Comparison of ENCODE assay signal across 15 cellular contexts in the genomic region with DNA sequence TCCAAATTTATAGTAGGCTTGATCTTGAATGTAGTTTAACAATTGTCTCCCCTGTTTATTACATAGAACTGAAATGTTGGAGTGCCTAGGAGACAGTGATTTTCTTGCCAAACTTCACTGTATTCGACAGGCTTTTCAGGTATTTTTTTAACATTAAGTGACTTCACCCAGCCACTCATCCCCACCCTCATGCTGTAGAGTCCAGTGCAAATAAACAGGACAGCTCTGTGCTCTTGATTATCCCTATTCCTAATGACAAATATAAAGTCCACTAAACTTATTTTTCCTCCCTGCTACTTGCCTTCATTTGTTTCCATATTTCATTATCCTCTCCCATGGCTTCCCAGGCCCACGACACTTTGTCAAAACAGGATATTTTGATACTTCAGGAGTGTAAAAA. TPM values are rescaled to one million over a fixed set of nuclear protein-coding genes. Genes with fewer than 3 reads are reported as not detected.
A peak's percentile ranks its signal among the peaks of the same experiment; 100 is the strongest.
DNase-seq lines count a peak whose midpoint lies in the region; ATAC-seq, FAIRE-seq and TF ChIP-seq lines count a peak whose summit lies in the region.
"Had no signal": no experiment of that assay in that cellular context is flagged by ENCODE, and none has a peak within 500 bp of the region (broad histone marks: within the 10 kb centered on the region; RNA-seq: fewer than 3 reads in every experiment).

No MANE protein-coding gene starts in this region.

- DNase-seq in right lobe of liver (no peak), HepG2 (ENCODE audit: low spot score) (no peak), endodermal cell (no peak), ascending aorta (ENCODE audit: low spot score in 2 of 2) (no peak), NK-92 (lab: John Stamatoyannopoulos, UW; ENCODE audit: unreplicated experiment) (no peak)
- DNase-seq in stimulated activated effector memory CD8-positive, alpha-beta T cell treated with anti-CD3 and anti-CD28 coated beads, Interleukin-12 subunit alpha, Interleukin-12 subunit beta, amount 100 ng/mL, for 72 hours (ENCODE audit: low spot score in 2 of 2): no peak
- DNase-seq: BE2C; C1 segment of cervical spinal cord; CD4-positive, CD25-positive, alpha-beta regulatory T cell; CD8-positive, alpha-beta memory T cell; COR-L47; GM23248 had no signal

- 78% methylated on average over 2 of the region's 2 CpGs for WGBS in right lobe of liver (ENCODE audit: insufficient coverage, low coverage, low lambda C conversion rate, missing lambda C conversion rate)
- WGBS in HepG2 (ENCODE audit: low lambda C conversion rate): 96% methylated on average over 2 of the region's 2 CpGs
- 63 to 97% methylated on average over 1 to 2 of the region's 2 CpGs for WGBS in endodermal cell (ENCODE audit: insufficient coverage in 1 of 2, insufficient read length in 1 of 2), 2 experiments

- H3K27me3 ChIP-seq in right lobe of liver: no peaks in the 10 kb centered on the region
- no peaks in the 10 kb centered on the region for H3K27me3 ChIP-seq in HepG2 (ENCODE audit: control insufficient read depth in 1 of 2, insufficient read depth in 2 of 2, low read length in 2 of 2)
- H3K27me3 ChIP-seq in endodermal cell (ENCODE audit: control insufficient read depth, insufficient read depth, low read length, poor library complexity, severe bottlenecking): no peaks in the 10 kb centered on the region
- no peaks in the 10 kb centered on the region for H3K27me3 ChIP-seq in ascending aorta
- H3K27me3 ChIP-seq: BE2C had no signal

- H3K4me3 ChIP-seq in right lobe of liver: no peak overlapping the region
- no peak overlapping the region for H3K4me3 ChIP-seq in HepG2 (replicated peaks in 1 of 3; ENCODE audit: insufficient read depth in 1 of 3, low read depth in 2 of 3, low read length in 3 of 3)
- H3K4me3 ChIP-seq in endodermal cell (ENCODE audit: low read length): no peak overlapping the region
- H3K4me3 ChIP-seq in ascending aorta: no peak overlapping the region
- H3K4me3 ChIP-seq: GM23248, HAP-1 had no signal

- no peaks in the 10 kb centered on the region for H3K79me2 ChIP-seq in HepG2 (ENCODE audit: insufficient read depth, low read length)

- intact Hi-C loops in right lobe of liver (cut with DNase I): no loop called here
- intact Hi-C loops in HepG2 (cut with micrococcal nuclease; ENCODE audit: unreplicated experiment): no loop called here
- intact Hi-C loops in ascending aorta (cut with DNase I): no loop called here

- no peak overlapping the region for H3K4me3 Mint-ChIP-seq in endodermal cell
- H3K4me3 Mint-ChIP-seq in stimulated activated effector memory CD8-positive, alpha-beta T cell treated with anti-CD3 and anti-CD28 coated beads, Interleukin-12 subunit alpha, Interleukin-12 subunit beta, amount 100 ng/mL, for 72 hours: no peak overlapping the region
- H3K4me3 Mint-ChIP-seq: CD4-positive, CD25-positive, alpha-beta regulatory T cell; CD8-positive, alpha-beta memory T cell had no signal

- H3K9me3 Mint-ChIP-seq in endodermal cell: peaks cover 33% of the 10 kb centered on the region
- H3K9me3 Mint-ChIP-seq in stimulated activated effector memory CD8-positive, alpha-beta T cell treated with anti-CD3 and anti-CD28 coated beads, Interleukin-12 subunit alpha, Interleukin-12 subunit beta, amount 100 ng/mL, for 72 hours: peaks cover 11% of the 10 kb centered on the region

- no peak for TF ChIP-seq RAD21 in HepG2 (CRISPR knock-in tag; IDR thresholded peaks at IDR 0.05)

- H3K4me2 ChIP-seq in HepG2 (ENCODE audit: low read depth, low read length): no peak overlapping the region

- no peaks in the 10 kb centered on the region for H4K20me1 ChIP-seq in HepG2 (ENCODE audit: insufficient read depth, low read length)

- H3K27ac ChIP-seq in right lobe of liver (peak overlapping the region in 1 of 3 donors; percentile 6), HepG2 (ENCODE audit: extremely low read length, insufficient read depth, low read length) (no peak overlapping the region), endodermal cell (ENCODE audit: low read depth, low read length) (no peak overlapping the region), ascending aorta (no peak overlapping the region)
- H3K27ac ChIP-seq: GM23248 had no signal

- ATAC-seq in right lobe of liver (peak; percentile 65 to 96 (median 71)), HepG2 (no peak)
- no peak for ATAC-seq in stimulated activated effector memory CD8-positive, alpha-beta T cell treated with anti-CD3 and anti-CD28 coated beads, Interleukin-12 subunit alpha, Interleukin-12 subunit beta, amount 100 ng/mL, for 72 hours

- TF ChIP-seq CTCF in right lobe of liver (IDR thresholded peaks at IDR 0.05) (no peak), HepG2 (CRISPR knock-in tag; IDR thresholded peaks at IDR 0.05) (no peak), endodermal cell (conservative IDR thresholded peaks at IDR 0.05) (no peak), ascending aorta (IDR thresholded peaks at IDR 0.05) (no peak)

- no peak for TF ChIP-seq EP300 in HepG2 (IDR thresholded peaks at IDR 0.05; ENCODE audit: low read depth in 2 of 2, low read length in 2 of 2)
- TF ChIP-seq EP300 in HepG2 (CRISPR knock-in tag; IDR thresholded peaks at IDR 0.05; ENCODE audit: borderline replicate concordance): no peak

- H3K9me3 ChIP-seq in right lobe of liver (no peaks in the 10 kb centered on the region), HepG2 (ENCODE audit: low read length) (no peaks in the 10 kb centered on the region), endodermal cell (ENCODE audit: control insufficient read depth, low read length) (peaks cover 10% of the 10 kb centered on the region), ascending aorta (peaks cover 0 to 8% of the 10 kb centered on the region in 2 donors)
- H3K9me3 ChIP-seq: BE2C, HAP-1 had no signal

- H3K36me3 ChIP-seq in right lobe of liver (peaks cover 0 to 2% (median 0%) of the 10 kb centered on the region in 4 donors), HepG2 (replicated peaks in 1 of 2; ENCODE audit: control insufficient read depth in 1 of 2, insufficient read depth in 2 of 2, low read length in 2 of 2) (0 out of 5 replicates have a peak, but pooled peaks cover 0 to 7% of the 10 kb centered on the region in 2 experiments), endodermal cell (ENCODE audit: control insufficient read depth, insufficient read depth, low read length) (no peaks in the 10 kb centered on the region), ascending aorta (peaks cover 2 to 16% of the 10 kb centered on the region in 2 donors)
- H3K36me3 ChIP-seq: BE2C, HAP-1 had no signal

- POLR2A ChIA-PET in HepG2 (lab: Yijun Ruan, JAX): no interaction called here

- peaks cover 32% of the 10 kb centered on the region for H3K36me3 Mint-ChIP-seq in endodermal cell (ENCODE audit: low read depth)
- peaks cover 47% of the 10 kb centered on the region for H3K36me3 Mint-ChIP-seq in stimulated activated effector memory CD8-positive, alpha-beta T cell treated with anti-CD3 and anti-CD28 coated beads, Interleukin-12 subunit alpha, Interleukin-12 subunit beta, amount 100 ng/mL, for 72 hours

- H3K4me1 Mint-ChIP-seq in endodermal cell: peaks cover 3% of the 10 kb centered on the region
- peaks cover 12% of the 10 kb centered on the region for H3K4me1 Mint-ChIP-seq in stimulated activated effector memory CD8-positive, alpha-beta T cell treated with anti-CD3 and anti-CD28 coated beads, Interleukin-12 subunit alpha, Interleukin-12 subunit beta, amount 100 ng/mL, for 72 hours

- FAIRE-seq in HepG2 (lab: Jason Lieb, UNC): no peak
- FAIRE-seq: D721Med, GM12891 had no signal

- peak overlapping the region; percentile 64 for H3K27ac Mint-ChIP-seq in endodermal cell
- peak overlapping the region; percentile 60 for H3K27ac Mint-ChIP-seq in stimulated activated effector memory CD8-positive, alpha-beta T cell treated with anti-CD3 and anti-CD28 coated beads, Interleukin-12 subunit alpha, Interleukin-12 subunit beta, amount 100 ng/mL, for 72 hours

- no peak overlapping the region for H3K9ac ChIP-seq in HepG2 (ENCODE audit: insufficient read depth, low read depth, low read length)
- no peak overlapping the region for H3K9ac ChIP-seq in endodermal cell (ENCODE audit: extremely low read depth, low read length, poor library complexity, severe bottlenecking)
- H3K9ac ChIP-seq: GM23248 had no signal

- CTCF ChIA-PET in HepG2 (lab: Yijun Ruan, JAX; ENCODE audit: low intra/inter-chr PET ratio, low total read pairs): no interaction called here

- in situ Hi-C loops in HepG2 (cut with HindIII; ENCODE audit: extremely low pct_ligation_motif_present, low pct_unique_long_range_greater_than_20kb): no loop called here

- no TSS peak for BruUV-seq in HepG2 (replicated peaks; lab: Mats Ljungman, UMichigan)

- H3K4me1 ChIP-seq in right lobe of liver: peaks cover 0 to 5% (median 0%) of the 10 kb centered on the region in 4 donors
- no peaks in the 10 kb centered on the region for H3K4me1 ChIP-seq in HepG2 (ENCODE audit: insufficient read depth, low read length)
- no peaks in the 10 kb centered on the region for H3K4me1 ChIP-seq in endodermal cell (ENCODE audit: control insufficient read depth, insufficient read depth, low read length)
- H3K4me1 ChIP-seq in ascending aorta: peaks cover 0 to 11% of the 10 kb centered on the region in 2 donors
- H3K4me1 ChIP-seq: BE2C, HAP-1 had no signal

- no peaks in the 10 kb centered on the region for H3K27me3 Mint-ChIP-seq in endodermal cell (ENCODE audit: insufficient read depth)
- H3K27me3 Mint-ChIP-seq: CD4-positive, CD25-positive, alpha-beta regulatory T cell; CD8-positive, alpha-beta memory T cell had no signal

- H2AFZ ChIP-seq in HepG2 (ENCODE audit: low read length): no peak overlapping the region
- H2AFZ ChIP-seq: GM23248 had no signal

- TF ChIP-seq POLR2A in right lobe of liver (IDR thresholded peaks at IDR 0.05) (no peak), HepG2 (IDR thresholded peaks at IDR 0.05; ENCODE audit: insufficient read depth in 1 of 2, low read depth in 2 of 2, low read length in 2 of 2) (no peak)

RNA-seq across cellular contexts. Expression of a gene that starts 29.2 kb away (rescaled TPM):
- total RNA-seq in right lobe of liver: 1 to 10 TPM in 5 of 6 experiments, under 1 TPM in 1; 0.42 to 3.9 (median 1.9) TPM
- total RNA-seq in HepG2 (2016; rRNA removed; fragmentation: Illumina TruSeq; extraction: Trizol): 0.97 and 1.1 TPM in 2 replicates
- 0.35 and 0.40 TPM in 2 replicates for total RNA-seq in HepG2 (2016; cell fraction: cytosol; rRNA removed; fragmentation: Illumina TruSeq; extraction: Trizol; ENCODE audit: low read depth)
- 1.1 TPM in 2 replicates for total RNA-seq in HepG2 (2016; cell fraction: insoluble cytoplasmic fraction; rRNA removed; fragmentation: Illumina TruSeq; extraction: Trizol)
- total RNA-seq in HepG2 (2016; cell fraction: membrane; rRNA removed; fragmentation: Illumina TruSeq; extraction: Trizol): 0.43 and 0.59 TPM in 2 replicates
- 0.78 and 0.97 TPM in 2 replicates for total RNA-seq in HepG2 (2016; cell fraction: nucleus; rRNA removed; fragmentation: Illumina TruSeq; extraction: Trizol)
- 0.07 and 0.14 TPM in 2 replicates for polyA plus RNA-seq in HepG2 (2011; rRNA removed)
- polyA plus RNA-seq in HepG2 (2011; cell fraction: cytosol; rRNA removed): 0.03 and 0.05 TPM in 2 replicates
- polyA plus RNA-seq in HepG2 (2011; cell fraction: nucleus; rRNA removed): 0.19 and 0.42 TPM in 2 replicates
- 0.29 and 0.50 TPM in 2 replicates for polyA plus RNA-seq in HepG2 (2012)
- 0.18 and 0.24 TPM in 2 replicates for polyA plus RNA-seq in HepG2 (2016; cell fraction: cytosol; fragmentation: Illumina TruSeq; extraction: Trizol; ENCODE audit: low read depth)
- polyA plus RNA-seq in HepG2 (2016; cell fraction: insoluble cytoplasmic fraction; fragmentation: Illumina TruSeq; extraction: Trizol; ENCODE audit: low read depth): 2.6 and 2.9 TPM in 2 replicates
- polyA plus RNA-seq in HepG2 (2016; cell fraction: membrane; fragmentation: Illumina TruSeq; extraction: Trizol; ENCODE audit: low read depth): 0.39 and 0.52 TPM in 2 replicates
- polyA plus RNA-seq in HepG2 (2016; cell fraction: nucleus; fragmentation: Illumina TruSeq; extraction: Trizol; ENCODE audit: insufficient read depth, low read depth): 3.0 and 5.3 TPM in 2 replicates
- polyA minus RNA-seq in HepG2 (2011; rRNA and poly(A)+ RNA removed; ENCODE audit: low replicate concordance): not detected in 2 replicates
- polyA minus RNA-seq in HepG2 (2011; cell fraction: cytosol; rRNA and poly(A)+ RNA removed): not detected in 2 replicates
- 0.52 and 1.2 TPM in 2 replicates for polyA minus RNA-seq in HepG2 (2011; cell fraction: nucleus; rRNA and poly(A)+ RNA removed)
- 1 to 10 TPM; 5.7 TPM for total RNA-seq in endodermal cell
- polyA plus RNA-seq in endodermal cell (2013, experiment 1 of 2): 5.2 TPM
- 6.8 TPM for polyA plus RNA-seq in endodermal cell (2013, experiment 2 of 2)
- total RNA-seq in ascending aorta: 38.2 TPM

Comparison
In these comparisons a context has a peak if more than half of its experiments do, and no peak if none do; other contexts are left out.
1. ATAC-seq: peak in right lobe of liver (4 of 4); none in HepG2 (single experiment) and stimulated activated effector memory CD8-positive, alpha-beta T cell treated with anti-CD3 and anti-CD28 coated beads, Interleukin-12 subunit alpha, Interleukin-12 subunit beta, amount 100 ng/mL, for 72 hours (single experiment).